Comparison of ENCODE assay signal across 10 cellular contexts in genomic region chr3:138180375-138181029, GRCh38. TPM values are rescaled to one million over a fixed set of nuclear protein-coding genes. Genes with fewer than 3 reads are reported as not detected.
A peak's percentile ranks its signal among the peaks of the same experiment; 100 is the strongest.
DNase-seq lines count a peak whose midpoint lies in the region; ATAC-seq, FAIRE-seq and TF ChIP-seq lines count a peak whose summit lies in the region.
"Had no signal": no experiment of that assay in that cellular context is flagged by ENCODE, and none has a peak within 500 bp of the region (broad histone marks: within the 10 kb centered on the region; RNA-seq: fewer than 3 reads in every experiment).

No MANE protein-coding gene starts in this region.

- WGBS in stomach, 5 donors, result 0 to 9% (median 6%) methylated on average over 2 of the region's 2 CpGs

- no peak for TF ChIP-seq EP300 in stomach (IDR thresholded peaks at IDR 0.05)

- peaks cover 16% of the 10 kb centered on the region for H3K4me1 Mint-ChIP-seq in Caco-2 (ENCODE audit: low read depth, unreplicated experiment)

- ATAC-seq in GM19351 (IDR thresholded peaks at IDR 0.05; ENCODE audit: unreplicated experiment), result peak; percentile 86
- ATAC-seq in HG02840 (IDR thresholded peaks at IDR 0.05; ENCODE audit: low FRiP score, unreplicated experiment), result no peak

- intact Hi-C loops in Caco-2 (cut with micrococcal nuclease; ENCODE audit: unreplicated experiment), result loop anchor here (1.0 to 10.0 kb wide), 6 partner anchors 78 to 414 kb away; partner anchors contain the start of genes CEP70, MRAS and NME9
- intact Hi-C loops in stomach (cut with DNase I; ENCODE audit: low total_unique reads), result no loop called here

- CTCF ChIA-PET in Caco-2 (lab: Charles Lee), result no interaction called here

- no peaks in the 10 kb centered on the region for H3K36me3 ChIP-seq in Caco-2 (ENCODE audit: control insufficient read depth, insufficient read depth, low read length)
- no peaks in the 10 kb centered on the region for H3K36me3 ChIP-seq in adipocyte (ENCODE audit: control insufficient read depth, insufficient read depth, low read length, severe bottlenecking)
- no peaks in the 10 kb centered on the region for H3K36me3 ChIP-seq in stomach
- H3K36me3 ChIP-seq: SJSA1 had no signal

- POLR2A ChIA-PET in Caco-2 (lab: Charles Lee), result no interaction called here

- H3K27ac ChIP-seq in stomach, result no peak overlapping the region
- H3K27ac ChIP-seq: SJSA1 had no signal

- H3K27ac Mint-ChIP-seq in Caco-2 (ENCODE audit: unreplicated experiment), result no peak overlapping the region
- H3K27ac Mint-ChIP-seq: natural killer cell treated with Interleukin-12 subunit alpha and Interleukin-12 subunit beta and Interleukin-15 and Interleukin-18, amount 100 ng/mL, for 72 hours had no signal

- TF ChIP-seq CTCF in Caco-2 (IDR thresholded peaks at IDR 0.05; ENCODE audit: insufficient read depth in 1 of 2, low read depth in 1 of 2, low read length in 1 of 2, severe bottlenecking in 1 of 2, unreplicated experiment in 1 of 2) (peak; percentile 57 to 68), stomach (IDR thresholded peaks at IDR 0.05) (peak in 2 of 7 experiments; percentile 19 to 43)

- no peaks in the 10 kb centered on the region for H3K9me3 ChIP-seq in Caco-2
- H3K9me3 ChIP-seq in adipocyte (ENCODE audit: control insufficient read depth, low read length), result no peaks in the 10 kb centered on the region
- H3K9me3 ChIP-seq in stomach, result no peaks in the 10 kb centered on the region
- H3K9me3 ChIP-seq: SJSA1 had no signal

- no peak overlapping the region for H3K4me3 Mint-ChIP-seq in Caco-2 (ENCODE audit: unreplicated experiment)
- H3K4me3 Mint-ChIP-seq: natural killer cell treated with Interleukin-12 subunit alpha and Interleukin-12 subunit beta and Interleukin-15 and Interleukin-18, amount 100 ng/mL, for 72 hours had no signal

- H3K36me3 Mint-ChIP-seq in Caco-2 (ENCODE audit: insufficient read depth, unreplicated experiment), result no peaks in the 10 kb centered on the region
- H3K36me3 Mint-ChIP-seq: natural killer cell treated with Interleukin-12 subunit alpha and Interleukin-12 subunit beta and Interleukin-15 and Interleukin-18, amount 100 ng/mL, for 72 hours had no signal

- H3K4me3 ChIP-seq in Caco-2 (ENCODE audit: low read depth, low read length) (no peak overlapping the region), adipocyte (ENCODE audit: low read length) (no peak overlapping the region), stomach (no peak overlapping the region)
- H3K4me3 ChIP-seq: SJSA1 had no signal

- no peak for TF ChIP-seq POLR2A in stomach (IDR thresholded peaks at IDR 0.05)

- no peak overlapping the region for H3K9ac ChIP-seq in adipocyte (ENCODE audit: low read length)

- H3K27me3 Mint-ChIP-seq in Caco-2 (ENCODE audit: insufficient read depth, unreplicated experiment), result peaks cover 9% of the 10 kb centered on the region

- peak; percentile 64 for FAIRE-seq in HTR-8/SVneo (lab: Jason Lieb, UNC)

- DNase-seq in Caco-2, result peak; percentile 48 to 55
- DNase-seq in HTR-8/SVneo (ENCODE audit: insufficient read length, low spot score), result peak; percentile 55
- peak; percentile 46 for DNase-seq in NCI-H82 treated with DMSO at 0.1 percent for 48 hours (lab: John Stamatoyannopoulos, UW; ENCODE audit: unreplicated experiment)
- DNase-seq in adipocyte (ENCODE audit: low read depth), result peak; percentile 38
- peak; percentile 34 for DNase-seq in kidney glomerular epithelial cell (lab: John Stamatoyannopoulos, UW)
- DNase-seq in stomach, result no peak

- H3K27me3 ChIP-seq in Caco-2 (replicated peaks; ENCODE audit: control insufficient read depth, insufficient read depth, low read length) (no peaks in the 10 kb centered on the region), adipocyte (replicated peaks; ENCODE audit: control insufficient read depth, insufficient read depth, low read length) (no peaks in the 10 kb centered on the region), stomach (peaks cover 0 to 7% (median 0%) of the 10 kb centered on the region in 3 donors)

- no TSS peak for BruUV-seq in Caco-2 (replicated peaks; lab: Mats Ljungman, UMichigan)

- peaks cover 5% of the 10 kb centered on the region for H3K9me3 Mint-ChIP-seq in Caco-2 (ENCODE audit: unreplicated experiment)
- H3K9me3 Mint-ChIP-seq: natural killer cell treated with Interleukin-12 subunit alpha and Interleukin-12 subunit beta and Interleukin-15 and Interleukin-18, amount 100 ng/mL, for 72 hours had no signal

- H3K4me1 ChIP-seq in Caco-2 (0 out of 2 replicates have a peak, but pooled peaks cover 5% of the 10 kb centered on the region), adipocyte (ENCODE audit: control insufficient read depth, insufficient read depth, low read length) (peaks cover 2% of the 10 kb centered on the region), stomach (peaks cover 0 to 5% (median under 1%) of the 10 kb centered on the region in 4 donors)
- H3K4me1 ChIP-seq: SJSA1 had no signal

RNA-seq across cellular contexts. Expression of gene DBR1, which starts 5.8 kb away (rescaled TPM):
- total RNA-seq in Caco-2 (2022), result 14.8 and 16.9 TPM in 2 replicates
- 10 to 100 TPM in 4 of 5 donors, 1 to 10 TPM in 1; 4.7 to 50.9 (median 14.8) TPM for total RNA-seq in stomach
- 1 to 10 TPM; 7.7 to 8.1 (median 7.8) TPM for polyA plus RNA-seq in stomach

RNA-seq across cellular contexts. Expression of gene ARMC8, which starts 6.6 kb away (rescaled TPM):
- 48.4 and 52.6 TPM in 2 replicates for total RNA-seq in Caco-2 (2022)
- 100 to 1,000 TPM in 1 of 5 donors, 10 to 100 TPM in 4; 24.3 to 125 (median 57.2) TPM for total RNA-seq in stomach
- polyA plus RNA-seq in stomach, result 10 to 100 TPM; 11.7 to 16.6 (median 15.9) TPM

RNA-seq across cellular contexts. Expression of gene A4GNT, which starts 48.3 kb away (rescaled TPM):
- not detected in 2 replicates for total RNA-seq in Caco-2 (2022)
- total RNA-seq in stomach, result 10 to 100 TPM in 3 of 5 donors, 1 to 10 TPM in 1, not detected in 1; 5.4 to 19.8 (median 15.7) TPM
- 1 to 10 TPM in 1 of 3 donors, under 1 TPM in 2; 0.62 to 7.2 (median 0.76) TPM for polyA plus RNA-seq in stomach
- total RNA-seq: natural killer cell treated with Interleukin-12 subunit alpha and Interleukin-12 subunit beta and Interleukin-15 and Interleukin-18, amount 100 ng/mL, for 72 hours; SJSA1 had no signal
